14 cellular contexts compared by ENCODE assay signal in the genomic region with DNA sequence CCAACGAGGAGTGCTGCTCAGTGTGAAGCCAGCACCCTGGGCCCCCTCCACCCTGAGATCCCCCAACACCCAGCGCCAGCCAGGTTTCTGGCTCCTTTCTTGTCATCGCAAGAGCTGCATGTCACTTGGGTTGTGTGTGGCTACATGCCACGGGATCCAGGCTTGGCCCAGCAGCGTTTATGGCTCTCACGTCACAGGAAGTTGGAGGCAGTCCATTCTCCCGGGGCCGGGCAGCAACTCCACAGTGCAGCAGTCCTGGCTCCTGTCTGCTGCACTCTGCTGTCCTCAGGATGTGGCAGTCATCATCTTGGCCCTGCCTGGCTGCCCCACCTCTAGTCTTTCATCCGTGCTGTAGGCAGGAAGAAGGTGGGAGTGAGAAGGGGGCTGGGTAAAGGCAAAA. TPM values are rescaled to one million over a fixed set of nuclear protein-coding genes. Genes with fewer than 3 reads are reported as not detected.
DNase-seq lines count a peak whose midpoint lies in the region; ATAC-seq and TF ChIP-seq lines count a peak whose summit lies in the region.
"Had no signal": no experiment of that assay in that cellular context is flagged by ENCODE, and none has a peak within 500 bp of the region (broad histone marks: within the 10 kb centered on the region; RNA-seq: fewer than 3 reads in every experiment).

No MANE protein-coding gene starts in this region.

- no peaks in the 10 kb centered on the region for H3K4me1 Mint-ChIP-seq in stimulated activated effector memory CD8-positive, alpha-beta T cell treated with anti-CD3 and anti-CD28 coated beads, Interleukin-12 subunit alpha, Interleukin-12 subunit beta, amount 100 ng/mL, for 72 hours
- H3K4me1 Mint-ChIP-seq in immature natural killer cell, result no peaks in the 10 kb centered on the region
- H3K4me1 Mint-ChIP-seq: natural killer cell had no signal

- TF ChIP-seq POLR2A in GM18951 (IDR thresholded peaks at IDR 0.05; ENCODE audit: extremely low read depth, insufficient read depth, insufficient read length) (peak; percentile 13), heart left ventricle (IDR thresholded peaks at IDR 0.05) (no peak)

- WGBS in heart left ventricle, 4 donors, result 7 to 16% (median 15%) methylated on average over 9 of the region's 9 CpGs

- peak overlapping the region in 4 of 12 donors; percentile 3 to 59 (median 31) for H3K27ac ChIP-seq in heart left ventricle
- H3K27ac ChIP-seq: SJSA1 had no signal

- peak; percentile 6 for DNase-seq in astrocyte of the spinal cord (ENCODE audit: low read depth, low spot score)
- DNase-seq in heart left ventricle, result peak; percentile 49 to 89 (median 82)
- DNase-seq in stimulated activated effector memory CD8-positive, alpha-beta T cell treated with anti-CD3 and anti-CD28 coated beads, Interleukin-12 subunit alpha, Interleukin-12 subunit beta, amount 100 ng/mL, for 72 hours (ENCODE audit: low spot score in 2 of 2), result no peak
- DNase-seq in glomerular visceral epithelial cell (ENCODE audit: extremely low spot score), result no peak
- DNase-seq in immature natural killer cell, result no peak
- DNase-seq: activated naive CD4-positive, alpha-beta T cell treated with anti-CD3 and anti-CD28 coated beads, Interleukin-2, amount 50 U/mL, for 16 hours; COR-L47; natural killer cell; NCI-H2081 treated with DMSO at 0.1 percent for 48 hours had no signal

- H3K27me3 Mint-ChIP-seq in immature natural killer cell (ENCODE audit: low read depth in 3 of 3), result peaks cover 0 to 2% (median 1%) of the 10 kb centered on the region in 3 donors

- no peaks in the 10 kb centered on the region for H3K9me3 Mint-ChIP-seq in stimulated activated effector memory CD8-positive, alpha-beta T cell treated with anti-CD3 and anti-CD28 coated beads, Interleukin-12 subunit alpha, Interleukin-12 subunit beta, amount 100 ng/mL, for 72 hours
- H3K9me3 Mint-ChIP-seq in immature natural killer cell, result no peaks in the 10 kb centered on the region
- H3K9me3 Mint-ChIP-seq: natural killer cell had no signal

- TF ChIP-seq CTCF in astrocyte of the spinal cord (IDR thresholded peaks at IDR 0.05; ENCODE audit: low read depth, low read length), result no peak
- no peak for TF ChIP-seq CTCF in heart left ventricle (IDR thresholded peaks at IDR 0.05)

- H3K36me3 ChIP-seq in heart left ventricle, result peaks cover 0 to 5% (median 0%) of the 10 kb centered on the region in 9 donors
- H3K36me3 ChIP-seq: SJSA1 had no signal

- peaks cover 0 to 11% (median 2%) of the 10 kb centered on the region in 12 donors for H3K4me1 ChIP-seq in heart left ventricle

- H3K9me3 ChIP-seq in heart left ventricle, result no peaks in the 10 kb centered on the region
- H3K9me3 ChIP-seq: SJSA1 had no signal

- peaks cover 5% of the 10 kb centered on the region for H3K36me3 Mint-ChIP-seq in stimulated activated effector memory CD8-positive, alpha-beta T cell treated with anti-CD3 and anti-CD28 coated beads, Interleukin-12 subunit alpha, Interleukin-12 subunit beta, amount 100 ng/mL, for 72 hours
- H3K36me3 Mint-ChIP-seq in immature natural killer cell, result no peaks in the 10 kb centered on the region
- H3K36me3 Mint-ChIP-seq: natural killer cell had no signal

- peak; percentile 76 to 95 (median 93) for ATAC-seq in heart left ventricle
- peak; percentile 19 for ATAC-seq in stimulated activated effector memory CD8-positive, alpha-beta T cell treated with anti-CD3 and anti-CD28 coated beads, Interleukin-12 subunit alpha, Interleukin-12 subunit beta, amount 100 ng/mL, for 72 hours
- ATAC-seq in HG03432 (IDR thresholded peaks at IDR 0.05; ENCODE audit: unreplicated experiment), result no peak
- ATAC-seq: left lobe of liver, natural killer cell, sciatic nerve had no signal

- no peak overlapping the region for H3K27ac Mint-ChIP-seq in stimulated activated effector memory CD8-positive, alpha-beta T cell treated with anti-CD3 and anti-CD28 coated beads, Interleukin-12 subunit alpha, Interleukin-12 subunit beta, amount 100 ng/mL, for 72 hours
- H3K27ac Mint-ChIP-seq in immature natural killer cell, result no peak overlapping the region
- H3K27ac Mint-ChIP-seq: natural killer cell had no signal

- no peak overlapping the region for H3K4me3 ChIP-seq in astrocyte of the spinal cord (ENCODE audit: low read depth, low read length)
- no peak overlapping the region for H3K4me3 ChIP-seq in heart left ventricle
- H3K4me3 ChIP-seq: SJSA1 had no signal

- intact Hi-C loops in heart left ventricle (cut with DNase I), result no loop called here

- no peak overlapping the region for H3K4me3 Mint-ChIP-seq in stimulated activated effector memory CD8-positive, alpha-beta T cell treated with anti-CD3 and anti-CD28 coated beads, Interleukin-12 subunit alpha, Interleukin-12 subunit beta, amount 100 ng/mL, for 72 hours
- H3K4me3 Mint-ChIP-seq in immature natural killer cell, result no peak overlapping the region
- H3K4me3 Mint-ChIP-seq: natural killer cell had no signal

- in situ Hi-C loops in GM18951 (cut with MboI; ENCODE audit: low sequenced_read_pairs, unreplicated experiment), result no loop called here
- in situ Hi-C loops in astrocyte of the spinal cord (cut with HindIII; ENCODE audit: low sequenced_read_pairs), result no loop called here

- no peaks in the 10 kb centered on the region for H3K27me3 ChIP-seq in heart left ventricle
- H3K27me3 ChIP-seq: SJSA1 had no signal

RNA-seq across cellular contexts. Expression of gene TMEM132B, which starts 42.7 kb away (rescaled TPM):
- 1 to 10 TPM in 5 of 9 donors, under 1 TPM in 4; 0.27 to 5.2 (median 1.5) TPM for total RNA-seq in heart left ventricle
- polyA plus RNA-seq in heart left ventricle, result under 1 TPM; 0.25 to 0.27 TPM
- polyA plus RNA-seq in immature natural killer cell, result not detected
- total RNA-seq: natural killer cell had no signal

Comparison
In these comparisons a context has a peak if more than half of its experiments do, and no peak if none do; other contexts are left out.
1. DNase-seq: peak in astrocyte of the spinal cord (single experiment) and heart left ventricle (5 of 5); none in stimulated activated effector memory CD8-positive, alpha-beta T cell treated with anti-CD3 and anti-CD28 coated beads, Interleukin-12 subunit alpha, Interleukin-12 subunit beta, amount 100 ng/mL, for 72 hours (0 of 2), glomerular visceral epithelial cell (single experiment) and immature natural killer cell (0 of 3).